In the genomic region with DNA sequence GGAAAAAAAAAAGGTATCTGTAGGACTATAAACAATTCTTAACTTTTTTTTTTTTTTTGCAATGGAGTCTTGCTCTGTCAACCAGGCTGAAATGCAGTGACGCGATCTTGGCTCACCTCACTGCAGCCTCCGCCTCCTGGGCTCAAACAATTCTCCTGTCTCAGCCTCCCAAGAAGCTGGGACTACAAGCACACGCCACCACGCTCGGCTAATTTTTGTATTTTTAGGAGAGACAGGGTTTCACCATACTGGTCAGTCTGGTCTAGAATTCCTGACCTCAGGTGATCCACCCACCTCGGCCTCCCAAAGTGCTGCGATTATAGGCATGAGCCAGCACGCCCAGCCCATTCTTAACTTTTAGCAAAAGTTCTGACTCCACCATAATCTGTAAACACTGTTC, we compare ENCODE assay signal across 26 cellular contexts.
"Had no signal": no experiment of that assay in that cellular context is flagged by ENCODE, and none has a peak within 500 bp of the region (broad histone marks: within the 10 kb centered on the region; RNA-seq: fewer than 3 reads in every experiment).

No MANE protein-coding gene starts in this region.

- H3K27me3 ChIP-seq: stomach, suprapubic skin, testis, thyroid gland, tibial artery, tibial nerve, transverse colon, upper lobe of left lung, upper lobe of right lung, uterus, vagina had no signal

- H3K27ac ChIP-seq: stomach, suprapubic skin, testis, thoracic aorta, thyroid gland, tibial artery, tibial nerve, transverse colon, upper lobe of left lung, upper lobe of right lung, uterus, vagina had no signal

- H3K4me3 ChIP-seq: stomach, suprapubic skin, testis, thoracic aorta, thyroid gland, tibial artery, tibial nerve, transverse colon, upper lobe of left lung, upper lobe of right lung, uterus, vagina had no signal

- ATAC-seq: stimulated activated effector memory CD8-positive, alpha-beta T cell treated with anti-CD3 and anti-CD28 coated beads, Interleukin-12 subunit alpha, Interleukin-12 subunit beta, amount 100 ng/mL, for 72 hours; stimulated activated memory B cell treated with anti-CD40 and anti-IgM and Interleukin-4, amounts not matched to agents 10 μg/mL and 1 μg/mL and 100 μg/mL, for 72 hours; stimulated activated naive B cell treated with anti-CD40 and anti-IgM and Interleukin-4, amounts not matched to agents 10 μg/mL and 1 μg/mL and 100 μg/mL, for 72 hours; stimulated activated naive CD8-positive, alpha-beta T cell treated with anti-CD3 and anti-CD28 coated beads, Interleukin-15, amount 100 ng/mL, for 72 hours; stimulated activated naive CD8-positive, alpha-beta T cell treated with anti-CD3 and anti-CD28 coated beads, Interleukin-15, Interleukin-2, amounts not matched to agents 100 U/mL and 50 U/mL, for 24 hours; upper lobe of right lung had no signal

- H3K9me3 ChIP-seq: stomach, suprapubic skin, testis, thoracic aorta, thyroid gland, tibial artery, tibial nerve, transverse colon, upper lobe of left lung, upper lobe of right lung, uterus, vagina had no signal

- H3K4me1 ChIP-seq: stomach, suprapubic skin, testis, thyroid gland, tibial artery, tibial nerve, transverse colon, upper lobe of left lung, upper lobe of right lung, uterus, vagina had no signal

- H3K36me3 ChIP-seq: uterus had no signal

- DNase-seq: stimulated activated CD4-positive, alpha-beta T cell treated with anti-CD3 and anti-CD28 coated beads, Interleukin-2, amount 100 ng/mL, for 24 hours; stimulated activated CD4-positive, alpha-beta T cell treated with anti-CD3 and anti-CD28 coated beads, Interleukin-2, amount 100 ng/mL, for 48 hours; stimulated activated CD4-positive, alpha-beta T cell treated with anti-CD3 and anti-CD28 coated beads, Interleukin-4, amount 100 ng/mL, for 1 hour; stimulated activated CD4-positive, alpha-beta T cell treated with anti-CD3 and anti-CD28 coated beads, Interleukin-4, amount 100 ng/mL, for 24 hours; stimulated activated CD4-positive, alpha-beta T cell treated with anti-CD3 and anti-CD28 coated beads, Interleukin-4, amount 100 ng/mL, for 4 hours; stimulated activated CD8-positive, alpha-beta memory T cell treated with anti-CD3 and anti-CD28 coated beads, Interleukin-4, amount 100 ng/mL, for 48 hours; stimulated activated naive B cell treated with anti-CD40 and anti-IgM and Interleukin-4, amounts not matched to agents 10 μg/mL and 1 μg/mL and 100 μg/mL, for 72 hours; stimulated activated naive CD4-positive, alpha-beta T cell; stimulated activated naive CD4-positive, alpha-beta T cell treated with Interleukin-2 at 50 U/mL for 16 hours; stimulated activated naive CD8-positive, alpha-beta T cell treated with anti-CD3 and anti-CD28 coated beads, Interleukin-15, amount 100 ng/mL, for 72 hours; stimulated activated naive CD8-positive, alpha-beta T cell treated with anti-CD3 and anti-CD28 coated beads, Interleukin-15, Interleukin-2, amounts not matched to agents 100 U/mL and 50 U/mL, for 24 hours; stomach; substantia nigra; testis; thyroid gland; tibial artery; transverse colon; upper lobe of left lung; upper lobe of right lung; uterus had no signal
